In genomic region chr16:86798247-86799041, GRCh38 we compare ENCODE assay signal across 20 cellular contexts.
DNase-seq lines count a peak whose midpoint lies in the region; ATAC-seq and TF ChIP-seq lines count a peak whose summit lies in the region.
"Had no signal": no experiment of that assay in that cellular context is flagged by ENCODE, and none has a peak within 500 bp of the region (broad histone marks: within the 10 kb centered on the region; RNA-seq: fewer than 3 reads in every experiment).

No MANE protein-coding gene starts in this region.

- no peak for TF ChIP-seq POLR2A in sigmoid colon (IDR thresholded peaks at IDR 0.05)

- H3K36me3 ChIP-seq in SJCRH30: no peaks in the 10 kb centered on the region
- no peaks in the 10 kb centered on the region for H3K36me3 ChIP-seq in sigmoid colon
- H3K36me3 ChIP-seq: heart left ventricle, left ventricle myocardium inferior had no signal

- no peak for TF ChIP-seq EP300 in sigmoid colon (IDR thresholded peaks at IDR 0.05)

- H3K4me1 ChIP-seq in SJCRH30 (peaks cover 17% of the 10 kb centered on the region), sigmoid colon (no peaks in the 10 kb centered on the region)
- H3K4me1 ChIP-seq: heart left ventricle, left ventricle myocardium inferior had no signal

- H3K27ac ChIP-seq in SJCRH30 (peak overlapping the region; percentile 35), sigmoid colon (no peak overlapping the region)
- H3K27ac ChIP-seq: heart left ventricle, left ventricle myocardium inferior, RWPE1 had no signal

- no peak overlapping the region for H3K4me3 ChIP-seq in SJCRH30
- H3K4me3 ChIP-seq in epithelial cell of esophagus (ENCODE audit: low read length): no peak overlapping the region
- no peak overlapping the region for H3K4me3 ChIP-seq in sigmoid colon
- H3K4me3 ChIP-seq: heart left ventricle, left ventricle myocardium inferior had no signal

- ATAC-seq in HG03571 (IDR thresholded peaks at IDR 0.05; ENCODE audit: unreplicated experiment): no peak
- ATAC-seq: natural killer cell; stimulated activated naive CD8-positive, alpha-beta T cell treated with anti-CD3 and anti-CD28 coated beads, Interleukin-15, Interleukin-2, amounts not matched to agents 100 U/mL and 50 U/mL, for 24 hours had no signal

- no peaks in the 10 kb centered on the region for H3K9me3 ChIP-seq in SJCRH30 (replicated peaks)
- H3K9me3 ChIP-seq in sigmoid colon: peaks cover 0 to under 1% (median 0%) of the 10 kb centered on the region in 4 donors
- H3K9me3 ChIP-seq: heart left ventricle, left ventricle myocardium inferior had no signal

- no peak for TF ChIP-seq CTCF in epithelial cell of esophagus (IDR thresholded peaks at IDR 0.05; ENCODE audit: insufficient read depth, low read depth, low read length, missing control alignments)
- TF ChIP-seq CTCF in sigmoid colon (IDR thresholded peaks at IDR 0.05): no peak

- peak; percentile 37 for DNase-seq in ELF-1 (ENCODE audit: low read depth, low spot score)
- DNase-seq in SJCRH30: peak; percentile 57 to 64
- DNase-seq in epithelial cell of esophagus (ENCODE audit: low read depth): peak; percentile 29
- peak; percentile 4 for DNase-seq in sigmoid colon
- no peak for DNase-seq in pons (ENCODE audit: low spot score)
- no peak for DNase-seq in RKO (ENCODE audit: low spot score)
- DNase-seq: activated CD4-positive, alpha-beta T cell treated with anti-CD3 and anti-CD28 coated beads for 4 hours; activated CD8-positive, alpha-beta memory T cell treated with anti-CD3 and anti-CD28 coated beads for 24 hours; activated gamma-delta T cell treated with Interleukin-2 at 50 U/mL for 16 hours; activated T-cell treated with anti-CD3 and anti-CD28 coated beads, Interleukin-2, amount 50 U/mL, for 1 hour; GDM1; heart left ventricle; KBM-7; left ventricle myocardium inferior; natural killer cell; NCI-H187; right cardiac atrium; stimulated activated naive CD8-positive, alpha-beta T cell treated with anti-CD3 and anti-CD28 coated beads, Interleukin-15, Interleukin-2, amounts not matched to agents 100 U/mL and 50 U/mL, for 24 hours had no signal

- 57 to 69% methylated on average over 4 of the region's 4 CpGs for WGBS in sigmoid colon, 2 donors

- intact Hi-C loops in sigmoid colon (cut with DNase I): no loop called here

- no peaks in the 10 kb centered on the region for H3K27me3 ChIP-seq in SJCRH30
- H3K27me3 ChIP-seq in sigmoid colon: peaks cover 3 to 60% (median 6%) of the 10 kb centered on the region in 3 donors

Comparison
In these comparisons a context has a peak if more than half of its experiments do, and no peak if none do; other contexts are left out.
1. DNase-seq: peak in ELF-1 (single experiment), SJCRH30 (2 of 2), epithelial cell of esophagus (single experiment) and sigmoid colon (single experiment); none in pons (single experiment) and RKO (single experiment).